Comparison of ENCODE assay signal across 9 cellular contexts in genomic region chr1:3610165-3610822, GRCh38. TPM values are rescaled to one million over a fixed set of nuclear protein-coding genes. Genes with fewer than 3 reads are reported as not detected.
DNase-seq lines count a peak whose midpoint lies in the region; ATAC-seq and TF ChIP-seq lines count a peak whose summit lies in the region.
"Had no signal": no experiment of that assay in that cellular context is flagged by ENCODE, and none has a peak within 500 bp of the region (broad histone marks: within the 10 kb centered on the region; RNA-seq: fewer than 3 reads in every experiment).

No MANE protein-coding gene starts in this region.

- no peak overlapping the region for H2AK5ac ChIP-seq in mesendoderm (ENCODE audit: low read length)

- no peak overlapping the region for H2AFZ ChIP-seq in HCT116 (ENCODE audit: low read depth, low read length, poor library complexity, severe bottlenecking)

- DNase-seq in HCT116 (ENCODE audit: low read depth, low spot score) (no peak), WERI-Rb-1 (no peak), mesendoderm (peak; percentile 54), NCI-H1092 treated with DMSO at 0.1 percent for 48 hours (lab: John Stamatoyannopoulos, UW) (no peak), SW480 (ENCODE audit: low spot score) (no peak), adrenal gland (no peak), hypothalamus (lab: John Stamatoyannopoulos, UW) (no peak)
- DNase-seq: kidney had no signal

- H3K79me1 ChIP-seq in mesendoderm (ENCODE audit: low read length): no peaks in the 10 kb centered on the region

- TF ChIP-seq RAD21 in HCT116 (IDR thresholded peaks at IDR 0.05; ENCODE audit: low read depth): no peak

- no peak overlapping the region for H4K8ac ChIP-seq in mesendoderm (ENCODE audit: low read depth, low read length)

- H2BK15ac ChIP-seq in mesendoderm (replicated peaks; ENCODE audit: low read depth): no peak overlapping the region

- peak overlapping the region in 8 of 11 experiments; percentile 68 to 88 (median 82); a peak in 17 of 22 replicates for H3K27ac ChIP-seq in BLaER1 treated with 17β-estradiol and CSF1 and Interleukin-3, amounts not matched to agents 10 nM and 100 nM
- H3K27ac ChIP-seq in HCT116 (ENCODE audit: low read depth, low read length) (peak overlapping the region; percentile 12; the same call in 1 of the 2 replicates), WERI-Rb-1 (no peak overlapping the region; the same call in 1 of the 2 replicates), mesendoderm (ENCODE audit: low read depth, low read length) (no peak overlapping the region), adrenal gland (no peak overlapping the region)

- TF ChIP-seq POLR2A in HCT116 (IDR thresholded peaks at IDR 0.05; ENCODE audit: borderline replicate concordance, extremely low read depth, insufficient read depth, insufficient read length): no peak
- no peak for TF ChIP-seq POLR2A in adrenal gland (IDR thresholded peaks at IDR 0.05)

- RAD21 ChIA-PET in HCT116 (lab: Charles Lee; ENCODE audit: low non-redundant PET in 1 of 2, low total read pairs in 2 of 2, uncharacterized antibody in 2 of 2, unreplicated experiment in 2 of 2): no interaction called here

- WGBS in mesendoderm (ENCODE audit: extremely low coverage, insufficient coverage, low lambda C conversion rate): no CpG with 5 or more reads among the region's 19 CpGs
- 6 to 22% (median 13%) methylated on average over 14 to 19 of the region's 19 CpGs for WGBS in adrenal gland, 4 donors

- no peak overlapping the region for H4K5ac ChIP-seq in mesendoderm (ENCODE audit: low read length)

- H3K9me3 ChIP-seq in BLaER1 treated with 17β-estradiol and CSF1 and Interleukin-3, amounts not matched to agents 10 nM and 100 nM (replicated peaks in 1 of 11): no peaks in the 10 kb centered on the region
- H3K9me3 ChIP-seq in HCT116 (ENCODE audit: control insufficient read depth in 1 of 2, insufficient read depth in 1 of 2, low read depth in 1 of 2, low read length in 2 of 2) (no peaks in the 10 kb centered on the region), WERI-Rb-1 (ENCODE audit: severe bottlenecking) (no peaks in the 10 kb centered on the region), adrenal gland (replicated peaks in 1 of 3) (no peaks in the 10 kb centered on the region)

- peak overlapping the region; percentile 32 for H3K18ac ChIP-seq in mesendoderm (ENCODE audit: low read length)

- H3K27me3 ChIP-seq in BLaER1 treated with 17β-estradiol and CSF1 and Interleukin-3, amounts not matched to agents 10 nM and 100 nM: peaks cover 0 to 39% (median 22%) of the 10 kb centered on the region in 11 experiments; a peak in 19 of 22 replicates
- H3K27me3 ChIP-seq in HCT116 (ENCODE audit: insufficient read depth, low read length) (no peaks in the 10 kb centered on the region), WERI-Rb-1 (ENCODE audit: insufficient read depth, low read depth, severe bottlenecking) (peaks cover 4% of the 10 kb centered on the region), mesendoderm (ENCODE audit: insufficient read depth, low read length, poor library complexity) (no peaks in the 10 kb centered on the region), adrenal gland (peaks cover 33% of the 10 kb centered on the region)

- H3K36me3 ChIP-seq in BLaER1 treated with 17β-estradiol and CSF1 and Interleukin-3, amounts not matched to agents 10 nM and 100 nM: peaks cover 0 to 22% (median 16%) of the 10 kb centered on the region in 11 experiments; a peak in 12 of 22 replicates
- H3K36me3 ChIP-seq in HCT116 (ENCODE audit: control insufficient read depth in 1 of 2, insufficient read depth in 2 of 2, low read length in 2 of 2) (no peaks in the 10 kb centered on the region), WERI-Rb-1 (no peaks in the 10 kb centered on the region), mesendoderm (ENCODE audit: control insufficient read depth, insufficient read depth, low read length) (no peaks in the 10 kb centered on the region), adrenal gland (replicated peaks in 1 of 2) (no peaks in the 10 kb centered on the region)

- no peak for ATAC-seq in HCT116

- BruUV-seq in HCT116 (replicated peaks; lab: Mats Ljungman, UMichigan): TSS peak; percentile 69

- H4K20me1 ChIP-seq in BLaER1 treated with 17β-estradiol and CSF1 and Interleukin-3, amounts not matched to agents 10 nM and 100 nM: peaks cover 0 to 91% (median 68%) of the 10 kb centered on the region in 11 experiments; a peak in 18 of 22 replicates
- no peaks in the 10 kb centered on the region for H4K20me1 ChIP-seq in HCT116 (ENCODE audit: insufficient read depth)

- H3K9ac ChIP-seq in BLaER1 treated with 17β-estradiol and CSF1 and Interleukin-3, amounts not matched to agents 10 nM and 100 nM: peak overlapping the region in 9 of 11 experiments; percentile 63 to 89 (median 81); a peak in 19 of 22 replicates
- peak overlapping the region; percentile 73 for H3K9ac ChIP-seq in HCT116 (ENCODE audit: low read length)
- peak overlapping the region; percentile 80 for H3K9ac ChIP-seq in mesendoderm (ENCODE audit: low read length)

- POLR2A ChIA-PET in HCT116 (lab: Charles Lee): no interaction called here

- TF ChIP-seq CTCF in HCT116 (IDR thresholded peaks at IDR 0.05 in 2 of 3, conservative IDR thresholded peaks at IDR 0.05 in 1 of 3; ENCODE audit: borderline replicate concordance in 1 of 3, insufficient read depth in 1 of 3, low read depth in 2 of 3, low read length in 2 of 3) (no peak), WERI-Rb-1 (IDR thresholded peaks at IDR 0.05; ENCODE audit: low read depth, low read length) (no peak), adrenal gland (IDR thresholded peaks at IDR 0.05) (no peak)

- peaks cover 51 to 93% (median 82%) of the 10 kb centered on the region in 10 experiments for H3K4me1 ChIP-seq in BLaER1 treated with 17β-estradiol and CSF1 and Interleukin-3, amounts not matched to agents 10 nM and 100 nM
- peaks cover 37 to 51% of the 10 kb centered on the region in 2 experiments for H3K4me1 ChIP-seq in HCT116 (ENCODE audit: control insufficient read depth in 1 of 2, insufficient read depth in 2 of 2, low read length in 2 of 2)
- H3K4me1 ChIP-seq in mesendoderm (ENCODE audit: control insufficient read depth, low read depth, low read length): peaks cover 13% of the 10 kb centered on the region
- H3K4me1 ChIP-seq in adrenal gland (replicated peaks in 1 of 2): peaks cover 0 to 9% of the 10 kb centered on the region in 2 donors

- H3K4me3 ChIP-seq in BLaER1 treated with 17β-estradiol and CSF1 and Interleukin-3, amounts not matched to agents 10 nM and 100 nM: peak overlapping the region; percentile 54 to 81 (median 75)
- H3K4me3 ChIP-seq in HCT116 (replicated peaks in 1 of 2; ENCODE audit: low read depth in 1 of 2, low read length in 2 of 2) (peak overlapping the region; percentile 58 to 72), WERI-Rb-1 (ENCODE audit: low read depth, low read length) (peak overlapping the region; percentile 47), mesendoderm (ENCODE audit: low read length) (peak overlapping the region; percentile 47), adrenal gland (peak overlapping the region in 1 of 4 donors; percentile 44)

- no peak overlapping the region for H2BK120ac ChIP-seq in mesendoderm (ENCODE audit: low read depth, low read length)

- H2BK5ac ChIP-seq in mesendoderm (ENCODE audit: low read length): no peak overlapping the region

- H3K79me2 ChIP-seq in HCT116 (ENCODE audit: insufficient read depth, low read length): no peaks in the 10 kb centered on the region
- H3K79me2 ChIP-seq in mesendoderm (ENCODE audit: control insufficient read depth, insufficient read depth, low read length): no peaks in the 10 kb centered on the region

- CTCF ChIA-PET in HCT116 (lab: Charles Lee): no interaction called here

- peak overlapping the region; percentile 95 to 100 (median 99) for H3K4me2 ChIP-seq in BLaER1 treated with 17β-estradiol and CSF1 and Interleukin-3, amounts not matched to agents 10 nM and 100 nM
- H3K4me2 ChIP-seq in HCT116 (ENCODE audit: low read length) (peak overlapping the region; percentile 98), mesendoderm (ENCODE audit: low read length) (peak overlapping the region; percentile 78)

- no peak overlapping the region for H3K4ac ChIP-seq in mesendoderm (ENCODE audit: low read depth, low read length)

- no peaks in the 10 kb centered on the region for H3K9me2 ChIP-seq in HCT116 (ENCODE audit: insufficient read depth)

- H3K23ac ChIP-seq in mesendoderm (ENCODE audit: low read length): no peak overlapping the region

- H3K56ac ChIP-seq in mesendoderm (ENCODE audit: low read length): peak overlapping the region; percentile 92

- intact Hi-C loops in HCT116 (cut with micrococcal nuclease) (no loop called here), adrenal gland (cut with DNase I) (no loop called here)

TF ChIP-seq in HCT116, 20 proteins besides CTCF, POLR2A, EP300 and RAD21 (continues in another document):
- TF ChIP-seq ZNF274 (IDR thresholded peaks at IDR 0.05; ENCODE audit: low read depth, low read length): no peak
- TF ChIP-seq POLR2AphosphoS5 (IDR thresholded peaks at IDR 0.05; ENCODE audit: low read depth, low read length): no peak
- TF ChIP-seq YY1 (IDR thresholded peaks at IDR 0.05; ENCODE audit: extremely low read depth, insufficient replicate concordance, low read depth, low read length): no peak
- TF ChIP-seq EZH2phosphoT487 (IDR thresholded peaks at IDR 0.05; ENCODE audit: borderline replicate concordance): no peak
- TF ChIP-seq ELF1 (IDR thresholded peaks at IDR 0.05; ENCODE audit: borderline replicate concordance, low read depth): no peak

RNA-seq across cellular contexts. Expression of gene MEGF6, which starts 1.0 kb away (rescaled TPM):
- total RNA-seq in HCT116 (2021; ENCODE audit: unreplicated experiment) (47.6 TPM), adrenal gland (10 to 100 TPM in 3 of 8 donors, 1 to 10 TPM in 5; 2.6 to 12.5 (median 8.2) TPM)
- 34.0 and 43.9 TPM in 2 replicates for polyA plus RNA-seq in HCT116 (2012)
- polyA plus RNA-seq in mesendoderm (2013, experiment 1 of 2): 2.2 TPM
- 1.7 TPM for polyA plus RNA-seq in mesendoderm (2013, experiment 2 of 2)
- polyA plus RNA-seq in adrenal gland: 10 to 100 TPM in 2 of 3 donors, under 1 TPM in 1; 0.15 to 29.2 (median 16.2) TPM

RNA-seq across cellular contexts. Expression of gene TPRG1L, which starts 14.5 kb away (rescaled TPM):
- total RNA-seq in HCT116 (2021; ENCODE audit: unreplicated experiment) (25.6 TPM), adrenal gland (10 to 100 TPM; 21.6 to 52.1 (median 44.4) TPM)
- 17.6 and 18.6 TPM in 2 replicates for polyA plus RNA-seq in HCT116 (2012)
- polyA plus RNA-seq in mesendoderm (2013, experiment 1 of 2): 13.7 TPM
- 13.4 TPM for polyA plus RNA-seq in mesendoderm (2013, experiment 2 of 2)
- polyA plus RNA-seq in adrenal gland: 10 to 100 TPM; 15.8 to 49.7 (median 20.6) TPM

RNA-seq across cellular contexts. Expression of gene WRAP73, which starts 39.6 kb away (rescaled TPM):
- total RNA-seq in HCT116 (2021; ENCODE audit: unreplicated experiment): 51.4 TPM
- 43.0 and 45.5 TPM in 2 replicates for polyA plus RNA-seq in HCT116 (2012)
- polyA plus RNA-seq in mesendoderm (2013, experiment 1 of 2): 13.8 TPM
- polyA plus RNA-seq in mesendoderm (2013, experiment 2 of 2): 13.7 TPM
- total RNA-seq in adrenal gland: 10 to 100 TPM in 7 of 8 donors, 1 to 10 TPM in 1; 5.1 to 22.6 (median 18.1) TPM
- 10 to 100 TPM in 2 of 3 donors, 1 to 10 TPM in 1; 8.2 to 29.6 (median 22.8) TPM for polyA plus RNA-seq in adrenal gland

RNA-seq across cellular contexts. Expression of gene TP73, which starts 42.0 kb away (rescaled TPM):
- total RNA-seq in HCT116 (2021; ENCODE audit: unreplicated experiment) (19.2 TPM), adrenal gland (under 1 TPM in 2 of 8 donors, not detected in 6; 0.15 to 0.18 TPM)
- polyA plus RNA-seq in HCT116 (2012): 9.9 and 10.1 TPM in 2 replicates
- 0.73 TPM for polyA plus RNA-seq in mesendoderm (2013, experiment 1 of 2)
- polyA plus RNA-seq in mesendoderm (2013, experiment 2 of 2): 0.73 TPM
- under 1 TPM; 0.03 to 0.13 (median 0.08) TPM for polyA plus RNA-seq in adrenal gland

Comparison
In these comparisons a context has a peak if more than half of its experiments do, and no peak if none do; other contexts are left out.
1. H3K27ac ChIP-seq: peak in BLaER1 treated with 17β-estradiol and CSF1 and Interleukin-3, amounts not matched to agents 10 nM and 100 nM (8 of 11) and HCT116 (single experiment); none in WERI-Rb-1 (single experiment), mesendoderm (single experiment) and adrenal gland (0 of 5).
2. Peak in every context shown above with its lines, with median percentiles within 50 percentile points of each other: H3K4me2 ChIP-seq and H3K9ac ChIP-seq.